8 cellular contexts compared by ENCODE assay signal in genomic region chr9:132878695-132879064, GRCh38. TPM values are rescaled to one million over a fixed set of nuclear protein-coding genes. Genes with fewer than 3 reads are reported as not detected.
DNase-seq lines count a peak whose midpoint lies in the region; ATAC-seq and TF ChIP-seq lines count a peak whose summit lies in the region.

TSS of gene SPACA9 (plus strand) at chr9:132878898. CDS start at chr9:132883948, 5,050 bp downstream.

- no peaks in the 10 kb centered on the region for H3K36me3 Mint-ChIP-seq in activated CD4-positive, alpha-beta T cell treated with anti-CD3 and anti-CD28 coated beads, Interleukin-2, amount 10 ng/mL, durations not matched to agents 24 days and 14 days (ENCODE audit: low read depth)

- DNase-seq in COLO668 (lab: John Stamatoyannopoulos, UW; ENCODE audit: unreplicated experiment) (peak; percentile 39), HuH-7 (ENCODE audit: low spot score) (peak; percentile 72), lung (ENCODE audit: low spot score) (peak; percentile 74)
- DNase-seq in activated CD4-positive, alpha-beta T cell treated with anti-CD3 and anti-CD28 coated beads, Interleukin-2, amount 10 ng/mL, durations not matched to agents 24 days and 14 days, result peak; percentile 80
- DNase-seq in effector memory CD4-positive, alpha-beta T cell, result peak in 2 of 3 donors; percentile 3 to 21
- DNase-seq in stimulated activated CD8-positive, alpha-beta memory T cell treated with anti-CD3 and anti-CD28 coated beads, Interleukin-4, amount 100 ng/mL, for 24 hours (ENCODE audit: low read depth), result peak; percentile 23

- H3K4me3 ChIP-seq in effector memory CD4-positive, alpha-beta T cell (ENCODE audit: insufficient read depth, low read depth, low read length, poor library complexity, severe bottlenecking), result peak within 1 kb of the TSS; percentile 97
- peak within 1 kb of the TSS; percentile 84 for H3K4me3 ChIP-seq in lung

- peak; percentile 68 for ATAC-seq in lung (ENCODE audit: insufficient read depth, low FRiP score)
- no peak for ATAC-seq in GM18870 (IDR thresholded peaks at IDR 0.05; ENCODE audit: unreplicated experiment)
- no peak for ATAC-seq in HG02938 (IDR thresholded peaks at IDR 0.05; ENCODE audit: unreplicated experiment)

- peak within 1 kb of the TSS; percentile 68 for H3K27ac ChIP-seq in effector memory CD4-positive, alpha-beta T cell (ENCODE audit: insufficient read depth, low read length, poor library complexity, severe bottlenecking)
- peak within 1 kb of the TSS; percentile 76 to 86 for H3K27ac ChIP-seq in lung (ENCODE audit: low read depth in 1 of 2, low read length in 1 of 2)

- 3% methylated on average over 28 of the region's 28 CpGs for WGBS in lung, 2 donors

- H3K9me3 Mint-ChIP-seq in activated CD4-positive, alpha-beta T cell treated with anti-CD3 and anti-CD28 coated beads, Interleukin-2, amount 10 ng/mL, durations not matched to agents 24 days and 14 days, result no peaks in the 10 kb centered on the region

- H3K4me3 Mint-ChIP-seq in activated CD4-positive, alpha-beta T cell treated with anti-CD3 and anti-CD28 coated beads, Interleukin-2, amount 10 ng/mL, durations not matched to agents 24 days and 14 days, result peak within 1 kb of the TSS; percentile 70

- H3K27ac Mint-ChIP-seq in activated CD4-positive, alpha-beta T cell treated with anti-CD3 and anti-CD28 coated beads, Interleukin-2, amount 10 ng/mL, durations not matched to agents 24 days and 14 days, result peak within 1 kb of the TSS; percentile 59

- peaks cover 13% of the 10 kb centered on the region for H3K4me1 ChIP-seq in effector memory CD4-positive, alpha-beta T cell (ENCODE audit: control insufficient read depth, insufficient read depth, low read length, poor library complexity, severe bottlenecking)
- peaks cover 0 to 7% of the 10 kb centered on the region in 2 donors for H3K4me1 ChIP-seq in lung (ENCODE audit: control insufficient read depth in 2 of 2, insufficient read depth in 2 of 2, low read length in 2 of 2)

- peaks cover 5% of the 10 kb centered on the region for H3K27me3 Mint-ChIP-seq in activated CD4-positive, alpha-beta T cell treated with anti-CD3 and anti-CD28 coated beads, Interleukin-2, amount 10 ng/mL, durations not matched to agents 24 days and 14 days

- H3K36me3 ChIP-seq in effector memory CD4-positive, alpha-beta T cell (ENCODE audit: control insufficient read depth, insufficient read depth, low read length), result no peaks in the 10 kb centered on the region
- H3K36me3 ChIP-seq in lung (ENCODE audit: control insufficient read depth in 2 of 2, insufficient read depth in 2 of 2, low read length in 2 of 2), result no peaks in the 10 kb centered on the region

- TF ChIP-seq CTCF in lung (IDR thresholded peaks at IDR 0.05; ENCODE audit: control extremely low read depth, extremely low read depth), result no peak

- H3K27me3 ChIP-seq in effector memory CD4-positive, alpha-beta T cell (replicated peaks; ENCODE audit: control insufficient read depth, insufficient read depth, low read length, poor library complexity, severe bottlenecking), result no peaks in the 10 kb centered on the region
- no peaks in the 10 kb centered on the region for H3K27me3 ChIP-seq in lung (ENCODE audit: control insufficient read depth, insufficient read depth)

- no peaks in the 10 kb centered on the region for H3K9me3 ChIP-seq in effector memory CD4-positive, alpha-beta T cell (ENCODE audit: control insufficient read depth, low read length)
- no peaks in the 10 kb centered on the region for H3K9me3 ChIP-seq in lung (ENCODE audit: control insufficient read depth in 2 of 2, insufficient read depth in 1 of 2, low read length in 1 of 2)

- H3K4me1 Mint-ChIP-seq in activated CD4-positive, alpha-beta T cell treated with anti-CD3 and anti-CD28 coated beads, Interleukin-2, amount 10 ng/mL, durations not matched to agents 24 days and 14 days, result peaks cover 26% of the 10 kb centered on the region

- intact Hi-C loops in activated CD4-positive, alpha-beta T cell treated with anti-CD3 and anti-CD28 coated beads, Interleukin-2, amount 10 ng/mL, durations not matched to agents 24 days and 14 days (cut with micrococcal nuclease), result loop anchor here (1.0 to 10.0 kb wide), 3 partner anchors 66 to 266 kb away; partner anchors contain the start of genes GTF3C4 and TSC1

RNA-seq across cellular contexts. Expression of gene SPACA9, which starts in this region (rescaled TPM):
- 0.91 and 0.92 TPM in 2 replicates for total RNA-seq in activated CD4-positive, alpha-beta T cell treated with anti-CD3 and anti-CD28 coated beads, Interleukin-2, amount 10 ng/mL, durations not matched to agents 24 days and 14 days
- 10 to 100 TPM; 21.2 to 25.1 TPM for total RNA-seq in lung
- 10 to 100 TPM; 10.5 to 11.3 TPM for polyA plus RNA-seq in lung

Comparison
In these comparisons a context has a peak if more than half of its experiments do, and no peak if none do; other contexts are left out.
1. RNA of gene SPACA9 (total RNA-seq): 21.2 to 25.1 TPM in lung; 0.91 to 0.92 TPM in activated CD4-positive, alpha-beta T cell treated with anti-CD3 and anti-CD28 coated beads, Interleukin-2, amount 10 ng/mL, durations not matched to agents 24 days and 14 days; every median in the first group is over 10 times any median in the second.
2. Peak in DNase-seq in activated CD4-positive, alpha-beta T cell treated with anti-CD3 and anti-CD28 coated beads, Interleukin-2, amount 10 ng/mL, durations not matched to agents 24 days and 14 days; RNA of the gene not detected or under 1 TPM.
3. DNase-seq: peak in every context shown above with its lines; median percentile 80 in activated CD4-positive, alpha-beta T cell treated with anti-CD3 and anti-CD28 coated beads, Interleukin-2, amount 10 ng/mL, durations not matched to agents 24 days and 14 days; 74 in lung; 72 in HuH-7; 39 in COLO668; 23 in stimulated activated CD8-positive, alpha-beta memory T cell treated with anti-CD3 and anti-CD28 coated beads, Interleukin-4, amount 100 ng/mL, for 24 hours; 12 in effector memory CD4-positive, alpha-beta T cell.